Comparison of ENCODE assay signal across 1 cellular context in the genomic region with DNA sequence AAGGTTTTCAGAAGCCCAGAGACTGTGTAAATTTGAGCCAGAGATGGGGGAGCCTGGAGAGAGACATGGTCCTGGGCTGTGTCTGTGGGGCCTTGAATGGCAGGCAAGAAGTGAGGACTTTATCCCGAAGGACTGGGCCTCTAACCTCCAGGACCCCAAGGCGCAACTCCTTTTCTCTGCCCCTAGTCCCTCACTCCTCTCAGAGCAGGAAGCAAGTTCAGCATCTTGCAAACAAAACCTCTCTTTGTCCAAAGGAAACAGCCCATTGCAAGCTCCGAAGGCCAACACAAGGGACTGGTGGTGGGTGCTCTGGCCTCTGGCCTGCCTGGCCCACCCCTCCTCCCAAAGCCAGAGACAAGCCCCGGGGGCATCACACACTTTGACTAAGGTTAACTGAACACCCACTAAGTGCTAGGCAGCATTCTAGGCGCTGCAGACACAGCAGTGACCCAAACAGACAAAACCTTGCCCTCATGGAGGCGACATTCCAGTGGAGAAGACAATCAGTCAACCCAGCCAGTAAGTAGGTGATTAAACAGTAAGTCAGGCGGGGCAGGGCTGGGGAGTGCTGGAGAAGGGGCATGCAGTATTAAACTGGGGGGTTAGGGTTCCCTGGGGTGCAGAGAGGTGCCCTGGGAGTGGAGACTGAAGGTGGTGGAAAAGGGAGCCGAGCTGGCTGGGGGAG.
TF ChIP-seq lines count a peak whose summit lies in the region.

No MANE protein-coding gene starts in this region.

TF ChIP-seq in WTC11, 78 proteins besides CTCF, POLR2A, EP300 and RAD21 (continued from another document):
- TF ChIP-seq, protein P1, sequence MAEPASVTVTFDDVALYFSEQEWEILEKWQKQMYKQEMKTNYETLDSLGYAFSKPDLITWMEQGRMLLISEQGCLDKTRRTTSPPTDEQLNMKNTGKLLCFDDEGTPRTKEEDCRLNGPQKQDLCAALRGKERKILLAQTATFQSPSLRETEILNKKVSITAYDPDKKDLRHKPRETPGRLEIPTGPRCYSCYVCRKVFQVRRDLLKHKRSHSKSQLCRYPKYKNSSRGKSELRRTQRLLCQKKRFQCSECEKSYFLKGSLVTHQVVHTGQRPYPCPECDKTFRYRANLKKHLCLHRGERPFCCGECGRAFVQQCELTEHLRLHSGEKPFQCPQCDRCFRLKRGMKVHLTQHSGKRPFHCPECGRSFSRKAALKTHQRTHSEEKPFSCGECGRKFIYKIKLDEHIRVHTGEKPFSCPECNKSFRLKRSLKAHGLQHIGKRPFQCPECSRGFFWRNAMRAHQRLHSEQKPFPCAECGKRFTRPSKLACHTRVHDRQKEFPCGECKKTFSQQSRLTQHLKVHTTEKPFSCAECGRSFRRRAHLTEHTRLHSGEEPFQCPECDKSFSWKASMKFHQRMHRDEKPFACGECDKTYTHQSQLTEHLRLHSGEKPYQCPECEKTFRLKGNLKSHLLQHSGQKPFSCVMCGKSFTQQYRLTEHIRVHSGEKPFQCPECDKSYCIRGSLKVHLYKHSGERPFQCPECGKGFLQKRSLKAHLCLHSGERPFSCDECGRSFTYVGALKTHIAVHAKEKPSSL (CRISPR knock-in tag; conservative IDR thresholded peaks at IDR 0.05) = no peak
- TF ChIP-seq, protein P2, sequence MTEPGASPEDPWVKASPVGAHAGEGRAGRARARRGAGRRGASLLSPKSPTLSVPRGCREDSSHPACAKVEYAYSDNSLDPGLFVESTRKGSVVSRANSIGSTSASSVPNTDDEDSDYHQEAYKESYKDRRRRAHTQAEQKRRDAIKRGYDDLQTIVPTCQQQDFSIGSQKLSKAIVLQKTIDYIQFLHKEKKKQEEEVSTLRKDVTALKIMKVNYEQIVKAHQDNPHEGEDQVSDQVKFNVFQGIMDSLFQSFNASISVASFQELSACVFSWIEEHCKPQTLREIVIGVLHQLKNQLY (CRISPR knock-in tag; IDR thresholded peaks at IDR 0.05) = no peak
- TF ChIP-seq, protein P3, sequence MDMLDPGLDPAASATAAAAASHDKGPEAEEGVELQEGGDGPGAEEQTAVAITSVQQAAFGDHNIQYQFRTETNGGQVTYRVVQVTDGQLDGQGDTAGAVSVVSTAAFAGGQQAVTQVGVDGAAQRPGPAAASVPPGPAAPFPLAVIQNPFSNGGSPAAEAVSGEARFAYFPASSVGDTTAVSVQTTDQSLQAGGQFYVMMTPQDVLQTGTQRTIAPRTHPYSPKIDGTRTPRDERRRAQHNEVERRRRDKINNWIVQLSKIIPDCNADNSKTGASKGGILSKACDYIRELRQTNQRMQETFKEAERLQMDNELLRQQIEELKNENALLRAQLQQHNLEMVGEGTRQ (CRISPR knock-in tag; IDR thresholded peaks at IDR 0.05) = no peak
- TF ChIP-seq, protein P4, sequence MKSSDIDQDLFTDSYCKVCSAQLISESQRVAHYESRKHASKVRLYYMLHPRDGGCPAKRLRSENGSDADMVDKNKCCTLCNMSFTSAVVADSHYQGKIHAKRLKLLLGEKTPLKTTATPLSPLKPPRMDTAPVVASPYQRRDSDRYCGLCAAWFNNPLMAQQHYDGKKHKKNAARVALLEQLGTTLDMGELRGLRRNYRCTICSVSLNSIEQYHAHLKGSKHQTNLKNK (CRISPR knock-in tag; IDR thresholded peaks at IDR 0.05) = no peak
- TF ChIP-seq ZNF423 (CRISPR knock-in tag; IDR thresholded peaks at IDR 0.05) (no peak), KAT7 (CRISPR knock-in tag; IDR thresholded peaks at IDR 0.05; ENCODE audit: borderline replicate concordance) (no peak), ZNF121 (CRISPR knock-in tag; IDR thresholded peaks at IDR 0.05) (no peak), TEAD4 (CRISPR knock-in tag; IDR thresholded peaks at IDR 0.05) (no peak), FOXP1 (CRISPR knock-in tag; IDR thresholded peaks at IDR 0.05; ENCODE audit: borderline replicate concordance) (no peak)
TF ChIP-seq in WTC11: peak in this region for 0.
